In the genomic region with DNA sequence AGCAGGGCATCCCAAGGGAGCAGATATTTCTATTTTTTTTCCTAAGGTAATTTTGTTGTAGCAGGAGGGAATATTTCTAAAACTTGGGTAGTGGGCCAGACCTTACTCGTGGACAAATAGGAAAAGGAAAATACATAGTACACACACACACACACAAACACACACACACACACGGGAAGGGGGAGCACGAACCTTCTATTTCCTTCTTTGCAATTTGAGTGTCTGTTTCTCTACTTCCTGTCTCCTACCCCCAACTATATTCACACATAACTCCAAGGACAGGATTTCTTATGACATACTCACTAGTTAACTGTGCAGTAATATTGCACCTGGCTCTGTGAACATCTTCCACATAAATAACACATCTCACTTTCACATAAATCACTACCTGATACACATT, we compare ENCODE assay signal across 8 cellular contexts. TPM values are rescaled to one million over a fixed set of nuclear protein-coding genes. Genes with fewer than 3 reads are reported as not detected.
DNase-seq lines count a peak whose midpoint lies in the region; ATAC-seq and TF ChIP-seq lines count a peak whose summit lies in the region.

No MANE protein-coding gene starts in this region.

- no peak for TF ChIP-seq CTCF in mesothelial cell of epicardium (IDR thresholded peaks at IDR 0.05; ENCODE audit: unreplicated experiment)
- no peak for TF ChIP-seq CTCF in body of pancreas (IDR thresholded peaks at IDR 0.05)

- H3K4me1 Mint-ChIP-seq in stimulated activated naive CD8-positive, alpha-beta T cell treated with anti-CD3 and anti-CD28 coated beads, Interleukin-15, Interleukin-2, amounts not matched to agents 100 ng/mL and 50 ng/mL, for 24 hours (ENCODE audit: low read depth): peaks cover 68% of the 10 kb centered on the region
- peaks cover 58% of the 10 kb centered on the region for H3K4me1 Mint-ChIP-seq in mesothelial cell of epicardium

- peaks cover 0 to 3% of the 10 kb centered on the region in 2 donors for H3K36me3 ChIP-seq in body of pancreas (replicated peaks in 1 of 2; ENCODE audit: insufficient read depth in 1 of 2, low read depth in 2 of 2)

- H3K4me3 ChIP-seq in body of pancreas: no peak overlapping the region

- H3K4me1 ChIP-seq in body of pancreas: peaks cover 67% of the 10 kb centered on the region

- H3K36me3 Mint-ChIP-seq in stimulated activated naive CD8-positive, alpha-beta T cell treated with anti-CD3 and anti-CD28 coated beads, Interleukin-15, Interleukin-2, amounts not matched to agents 100 ng/mL and 50 ng/mL, for 24 hours (ENCODE audit: low read depth): peaks cover 13% of the 10 kb centered on the region
- peaks cover 3% of the 10 kb centered on the region for H3K36me3 Mint-ChIP-seq in mesothelial cell of epicardium

- no peaks in the 10 kb centered on the region for H3K9me3 ChIP-seq in body of pancreas

- no peaks in the 10 kb centered on the region for H3K27me3 Mint-ChIP-seq in stimulated activated naive CD8-positive, alpha-beta T cell treated with anti-CD3 and anti-CD28 coated beads, Interleukin-15, Interleukin-2, amounts not matched to agents 100 ng/mL and 50 ng/mL, for 24 hours
- no peaks in the 10 kb centered on the region for H3K27me3 Mint-ChIP-seq in mesothelial cell of epicardium (ENCODE audit: low read depth)

- no peak for TF ChIP-seq POLR2A in body of pancreas (IDR thresholded peaks at IDR 0.05)

- H3K27me3 ChIP-seq in body of pancreas: no peaks in the 10 kb centered on the region

- H3K27ac Mint-ChIP-seq in stimulated activated naive CD8-positive, alpha-beta T cell treated with anti-CD3 and anti-CD28 coated beads, Interleukin-15, Interleukin-2, amounts not matched to agents 100 ng/mL and 50 ng/mL, for 24 hours: peak overlapping the region; percentile 93
- H3K27ac Mint-ChIP-seq in mesothelial cell of epicardium: peak overlapping the region; percentile 95

- intact Hi-C loops in body of pancreas (cut with DNase I): no loop called here

- H3K27ac ChIP-seq in body of pancreas: peak overlapping the region in 2 of 4 donors; percentile 70 to 92

- no peak for DNase-seq in stimulated activated naive CD8-positive, alpha-beta T cell treated with anti-CD3 and anti-CD28 coated beads, Interleukin-15, Interleukin-2, amounts not matched to agents 100 U/mL and 50 U/mL, for 24 hours
- DNase-seq in amniotic epithelial cell (ENCODE audit: low read depth) (peak; percentile 32), mesothelial cell of epicardium (ENCODE audit: low spot score in 2 of 2, unreplicated experiment in 2 of 2) (no peak), cerebellum (ENCODE audit: low spot score) (no peak), body of pancreas (no peak)

- WGBS in body of pancreas, 2 donors: 10% methylated on average over 3 of the region's 3 CpGs

- H3K9me3 Mint-ChIP-seq in stimulated activated naive CD8-positive, alpha-beta T cell treated with anti-CD3 and anti-CD28 coated beads, Interleukin-15, Interleukin-2, amounts not matched to agents 100 ng/mL and 50 ng/mL, for 24 hours: no peaks in the 10 kb centered on the region
- no peaks in the 10 kb centered on the region for H3K9me3 Mint-ChIP-seq in mesothelial cell of epicardium

- H3K4me3 Mint-ChIP-seq in stimulated activated naive CD8-positive, alpha-beta T cell treated with anti-CD3 and anti-CD28 coated beads, Interleukin-15, Interleukin-2, amounts not matched to agents 100 ng/mL and 50 ng/mL, for 24 hours: peak overlapping the region; percentile 93
- peak overlapping the region; percentile 90 for H3K4me3 Mint-ChIP-seq in mesothelial cell of epicardium

- ATAC-seq in stimulated activated naive CD8-positive, alpha-beta T cell treated with anti-CD3 and anti-CD28 coated beads, Interleukin-15, Interleukin-2, amounts not matched to agents 100 U/mL and 50 U/mL, for 24 hours: no peak
- no peak for ATAC-seq in GM18511 (IDR thresholded peaks at IDR 0.05; ENCODE audit: unreplicated experiment)
- ATAC-seq in HG03521 (IDR thresholded peaks at IDR 0.05; ENCODE audit: unreplicated experiment): no peak
- no peak for ATAC-seq in body of pancreas

RNA-seq across cellular contexts. Expression of a gene that starts 4.4 kb away (rescaled TPM):
- total RNA-seq in mesothelial cell of epicardium: 178 to 185 TPM (median 183 TPM) in 3 replicates
- 73.6 TPM for total RNA-seq in cerebellum
- total RNA-seq in body of pancreas: 10 to 100 TPM; 17.1 to 24.4 TPM

RNA-seq across cellular contexts. Expression of a gene that starts 17.1 kb away (rescaled TPM):
- total RNA-seq in mesothelial cell of epicardium (62.6 to 65.0 TPM (median 64.9 TPM) in 3 replicates), cerebellum (12.3 TPM), body of pancreas (10 to 100 TPM; 17.9 to 37.6 TPM)

RNA-seq across cellular contexts. Expression of a gene that starts 36.4 kb away (rescaled TPM):
- total RNA-seq in mesothelial cell of epicardium (65.5 to 75.2 TPM (median 69.9 TPM) in 3 replicates), cerebellum (25.6 TPM), body of pancreas (10 to 100 TPM; 26.0 to 33.7 TPM)

RNA-seq across cellular contexts. Expression of a gene that starts 50.6 kb away (rescaled TPM):
- total RNA-seq in mesothelial cell of epicardium (14.2 to 15.2 TPM (median 14.5 TPM) in 3 replicates), cerebellum (6.5 TPM), body of pancreas (10 to 100 TPM; 16.6 to 33.0 TPM)

RNA-seq across cellular contexts. Expression of a gene that starts 59.8 kb away (rescaled TPM):
- total RNA-seq in mesothelial cell of epicardium (21.8 to 26.6 TPM (median 26.5 TPM) in 3 replicates), cerebellum (20.9 TPM), body of pancreas (1 to 10 TPM; 5.6 to 8.3 TPM)
